Comparison of ENCODE assay signal across 22 cellular contexts in the genomic region with DNA sequence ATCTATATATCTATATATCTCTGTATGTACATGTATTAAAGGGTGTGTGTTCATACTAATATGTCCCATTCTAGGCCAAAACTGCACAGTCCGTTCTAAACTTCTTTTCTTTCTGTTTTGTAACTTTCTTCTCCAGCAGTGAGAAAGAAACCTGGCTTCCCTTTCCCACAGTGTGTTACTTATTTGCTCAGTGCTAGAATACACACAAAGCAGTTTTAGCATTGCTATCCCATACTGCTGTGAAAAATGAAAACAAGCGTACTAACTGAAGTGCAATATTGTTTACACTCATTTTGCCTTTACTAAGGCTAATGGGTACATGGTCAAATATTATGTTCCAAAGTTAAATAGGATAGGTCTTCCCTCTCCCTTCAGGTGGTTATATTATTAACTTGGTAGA.
DNase-seq lines count a peak whose midpoint lies in the region; ATAC-seq, FAIRE-seq and TF ChIP-seq lines count a peak whose summit lies in the region.
"Had no signal": no experiment of that assay in that cellular context is flagged by ENCODE, and none has a peak within 500 bp of the region (broad histone marks: within the 10 kb centered on the region; RNA-seq: fewer than 3 reads in every experiment).

No MANE protein-coding gene starts in this region.

- H3K36me3 ChIP-seq in right lobe of liver = no peaks in the 10 kb centered on the region
- H3K36me3 ChIP-seq in HepG2 (replicated peaks in 1 of 2; ENCODE audit: control insufficient read depth in 1 of 2, insufficient read depth in 2 of 2, low read length in 2 of 2) = no peaks in the 10 kb centered on the region
- H3K36me3 ChIP-seq in endocrine pancreas (ENCODE audit: control insufficient read depth, insufficient read depth, low read length) = no peaks in the 10 kb centered on the region
- H3K36me3 ChIP-seq: BLaER1 treated with 17β-estradiol and CSF1 and Interleukin-3, amounts not matched to agents 10 nM and 100 nM had no signal

- H3K9me3 ChIP-seq in right lobe of liver (no peaks in the 10 kb centered on the region), HepG2 (ENCODE audit: low read length) (no peaks in the 10 kb centered on the region), endocrine pancreas (ENCODE audit: control insufficient read depth, low read length) (no peaks in the 10 kb centered on the region)
- H3K9me3 ChIP-seq: Caco-2 had no signal

- no peaks in the 10 kb centered on the region for H3K79me2 ChIP-seq in HepG2 (ENCODE audit: insufficient read depth, low read length)

- WGBS in right lobe of liver (ENCODE audit: insufficient coverage, low coverage, low lambda C conversion rate, missing lambda C conversion rate) = 26% methylated on average over 2 of the region's 2 CpGs
- WGBS in HepG2 (ENCODE audit: low lambda C conversion rate) = 20% methylated on average over 2 of the region's 2 CpGs

- POLR2A ChIA-PET in HepG2 (lab: Yijun Ruan, JAX) = no interaction called here

- no peak for DNase-seq in right lobe of liver
- no peak for DNase-seq in HepG2 (ENCODE audit: low spot score)
- DNase-seq in LNCaP clone FGC (ENCODE audit: low read depth) = peak; percentile 7
- no peak for DNase-seq in activated CD4-positive, alpha-beta T cell treated with anti-CD3 and anti-CD28 coated beads for 4 hours
- no peak for DNase-seq in HuH-7.5 (ENCODE audit: low spot score)
- no peak for DNase-seq in RCC 7860 (ENCODE audit: low spot score)
- DNase-seq: AML-193; Caco-2; Calu3; CD4-positive, alpha-beta T cell; CD8-positive, alpha-beta T cell; DMS79 treated with DMSO at 0.1 percent for 48 hours; GF-D8 had no signal

- in situ Hi-C loops in HepG2 (cut with HindIII; ENCODE audit: extremely low pct_ligation_motif_present, low pct_unique_long_range_greater_than_20kb) = no loop called here

- no peaks in the 10 kb centered on the region for H4K20me1 ChIP-seq in HepG2 (ENCODE audit: insufficient read depth, low read length)
- H4K20me1 ChIP-seq: BLaER1 treated with 17β-estradiol and CSF1 and Interleukin-3, amounts not matched to agents 10 nM and 100 nM had no signal

- TF ChIP-seq RAD21 in HepG2 (CRISPR knock-in tag; IDR thresholded peaks at IDR 0.05) = no peak

- FAIRE-seq in HepG2 (lab: Jason Lieb, UNC) (no peak), RCC 7860 (lab: Jason Lieb, UNC) (no peak)
- FAIRE-seq: A549, D721Med, G401.6, GM12891, GM19239 had no signal

- H3K27me3 ChIP-seq in right lobe of liver (no peaks in the 10 kb centered on the region), HepG2 (ENCODE audit: control insufficient read depth in 1 of 2, insufficient read depth in 2 of 2, low read length in 2 of 2) (no peaks in the 10 kb centered on the region), endocrine pancreas (ENCODE audit: control insufficient read depth, insufficient read depth, low read length) (no peaks in the 10 kb centered on the region)
- H3K27me3 ChIP-seq: BLaER1 treated with 17β-estradiol and CSF1 and Interleukin-3, amounts not matched to agents 10 nM and 100 nM had no signal

- ATAC-seq in right lobe of liver (peak; percentile 85 to 90 (median 88)), HepG2 (no peak)
- ATAC-seq: A549; CD8-positive, alpha-beta T cell had no signal

- no peak overlapping the region for H3K9ac ChIP-seq in HepG2 (ENCODE audit: insufficient read depth, low read depth, low read length)
- H3K9ac ChIP-seq in endocrine pancreas (ENCODE audit: control insufficient read depth, insufficient read depth, low read length) = no peak overlapping the region
- H3K9ac ChIP-seq: BLaER1 treated with 17β-estradiol and CSF1 and Interleukin-3, amounts not matched to agents 10 nM and 100 nM had no signal

- CTCF ChIA-PET in HepG2 (lab: Yijun Ruan, JAX; ENCODE audit: low intra/inter-chr PET ratio, low total read pairs) = no interaction called here

- H2AFZ ChIP-seq in HepG2 (ENCODE audit: low read length) = no peak overlapping the region

- H3K27ac ChIP-seq in right lobe of liver (peak overlapping the region in 2 of 3 donors; percentile 7 to 57), HepG2 (ENCODE audit: extremely low read length, insufficient read depth, low read length) (no peak overlapping the region)
- H3K27ac ChIP-seq: 22Rv1; A549; BLaER1 treated with 17β-estradiol and CSF1 and Interleukin-3, amounts not matched to agents 10 nM and 100 nM; C4-2B had no signal

- no TSS peak for BruUV-seq in HepG2 (replicated peaks; lab: Mats Ljungman, UMichigan)

- H3K4me2 ChIP-seq in HepG2 (ENCODE audit: low read depth, low read length) = no peak overlapping the region
- H3K4me2 ChIP-seq: A549; BLaER1 treated with 17β-estradiol and CSF1 and Interleukin-3, amounts not matched to agents 10 nM and 100 nM had no signal

- H3K4me1 ChIP-seq in right lobe of liver (no peaks in the 10 kb centered on the region), HepG2 (ENCODE audit: insufficient read depth, low read length) (0 out of 2 replicates have a peak, but pooled peaks cover 6% of the 10 kb centered on the region), endocrine pancreas (ENCODE audit: control insufficient read depth, insufficient read depth, low read length) (peaks cover 14% of the 10 kb centered on the region)
- H3K4me1 ChIP-seq: A549; BLaER1 treated with 17β-estradiol and CSF1 and Interleukin-3, amounts not matched to agents 10 nM and 100 nM; Caco-2 had no signal

- no peak for TF ChIP-seq EP300 in HepG2 (IDR thresholded peaks at IDR 0.05; ENCODE audit: low read depth in 2 of 2, low read length in 2 of 2)
- TF ChIP-seq EP300 in HepG2 (CRISPR knock-in tag; IDR thresholded peaks at IDR 0.05; ENCODE audit: borderline replicate concordance) = no peak

- no peak for TF ChIP-seq POLR2A in right lobe of liver (IDR thresholded peaks at IDR 0.05)
- no peak for TF ChIP-seq POLR2A in HepG2 (IDR thresholded peaks at IDR 0.05; ENCODE audit: insufficient read depth in 1 of 2, low read depth in 2 of 2, low read length in 2 of 2)

- no peak for TF ChIP-seq CTCF in right lobe of liver (IDR thresholded peaks at IDR 0.05)
- no peak for TF ChIP-seq CTCF in HepG2 (CRISPR knock-in tag; IDR thresholded peaks at IDR 0.05)
- TF ChIP-seq CTCF in LNCaP clone FGC (IDR thresholded peaks at IDR 0.05; ENCODE audit: control insufficient read depth, extremely low read depth, insufficient read depth) = no peak

- peak overlapping the region in 1 of 3 donors; percentile 14 for H3K4me3 ChIP-seq in right lobe of liver
- H3K4me3 ChIP-seq in HepG2 (replicated peaks in 1 of 3; ENCODE audit: insufficient read depth in 1 of 3, low read depth in 2 of 3, low read length in 3 of 3) = no peak overlapping the region
- no peak overlapping the region for H3K4me3 ChIP-seq in LNCaP clone FGC (ENCODE audit: low read depth, low read length)
- peak overlapping the region; percentile 70 for H3K4me3 ChIP-seq in endocrine pancreas (ENCODE audit: control insufficient read depth, insufficient read depth, low read length)
- H3K4me3 ChIP-seq: A549; BLaER1 treated with 17β-estradiol and CSF1 and Interleukin-3, amounts not matched to agents 10 nM and 100 nM had no signal

- intact Hi-C loops in right lobe of liver (cut with DNase I) = no loop called here
- intact Hi-C loops in HepG2 (cut with micrococcal nuclease; ENCODE audit: unreplicated experiment) = no loop called here

TF ChIP-seq in HepG2, 621 proteins besides CTCF, POLR2A, EP300 and RAD21:
- TF ChIP-seq AKAP8 (CRISPR knock-in tag; IDR thresholded peaks at IDR 0.05) (no peak), ZNF230 (CRISPR knock-in tag; IDR thresholded peaks at IDR 0.05) (no peak), ZNF431 (CRISPR knock-in tag; IDR thresholded peaks at IDR 0.05; ENCODE audit: borderline replicate concordance, low read depth) (no peak), ZNF331 (CRISPR knock-in tag; IDR thresholded peaks at IDR 0.05) (no peak), ZNF383 (CRISPR knock-in tag; IDR thresholded peaks at IDR 0.05; ENCODE audit: borderline replicate concordance) (no peak), SRSF4 (IDR thresholded peaks at IDR 0.05; ENCODE audit: low read depth, low read length, poor library complexity, severe bottlenecking) (no peak), ZC3H4 (CRISPR knock-in tag; IDR thresholded peaks at IDR 0.05; ENCODE audit: borderline replicate concordance) (no peak), ZNF30 (CRISPR knock-in tag; IDR thresholded peaks at IDR 0.05) (no peak), ZNF747 (CRISPR knock-in tag; IDR thresholded peaks at IDR 0.05; ENCODE audit: borderline replicate concordance) (no peak), ZFP36L1 (CRISPR knock-in tag; IDR thresholded peaks at IDR 0.05) (no peak), ELF1 (CRISPR knock-in tag; IDR thresholded peaks at IDR 0.05) (no peak), ZFP36L2 (CRISPR knock-in tag; IDR thresholded peaks at IDR 0.05) (no peak), TAF15 (IDR thresholded peaks at IDR 0.05; ENCODE audit: low read depth, low read length, poor library complexity, severe bottlenecking) (no peak), WIZ (CRISPR knock-in tag; IDR thresholded peaks at IDR 0.05) (no peak), ZSCAN12 (CRISPR knock-in tag; IDR thresholded peaks at IDR 0.05) (no peak)
